In the genomic region with DNA sequence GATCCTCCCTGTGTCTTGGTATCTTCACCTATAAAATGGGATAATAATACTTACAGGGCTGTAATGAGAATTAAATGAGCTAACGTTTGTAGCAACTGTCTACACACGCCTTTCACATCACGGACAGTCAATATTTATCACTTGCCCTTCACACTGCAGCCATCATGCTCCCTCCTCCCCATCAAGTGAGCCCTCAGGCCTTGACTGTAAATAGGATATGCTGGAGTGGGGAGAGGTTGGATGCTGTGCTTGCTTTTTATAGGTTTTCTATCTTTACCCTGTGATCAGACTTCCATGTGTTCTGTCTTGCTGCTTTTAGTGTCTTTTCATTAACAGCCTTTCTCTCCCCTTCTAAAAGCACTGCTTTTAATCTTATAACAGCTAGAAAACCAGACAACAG, we compare ENCODE assay signal across 22 cellular contexts.
"Had no signal": no experiment of that assay in that cellular context is flagged by ENCODE, and none has a peak within 500 bp of the region (broad histone marks: within the 10 kb centered on the region; RNA-seq: fewer than 3 reads in every experiment).

No MANE protein-coding gene starts in this region.

- H3K27ac Mint-ChIP-seq: activated CD4-positive, alpha-beta memory T cell treated with anti-CD3 and anti-CD28 coated beads, Interleukin-2, amount 10 ng/mL, durations not matched to agents 7 days and 5 days; activated naive CD4-positive, alpha-beta T cell treated with anti-CD3 and anti-CD28 coated beads, Interleukin-2, amount 10 ng/mL, durations not matched to agents 7 days and 5 days; activated naive CD8-positive, alpha-beta T cell treated with anti-CD3 and anti-CD28 coated beads for 36 hours; activated T-cell treated with anti-CD3 and anti-CD28 coated beads, Interleukin-2, amount 50 U/mL, for 72 hours; activated T-helper 2 cell treated with anti-CD3 and anti-CD28 coated beads, Interferon-gamma antibody, Interleukin-2, Interleukin-4, amounts not matched to agents 10 μg/mL and 5 μg/mL and 100 μg/mL, durations not matched to agents 14 hours and 24 hours and 36 hours had no signal

- H3K4me3 Mint-ChIP-seq: activated CD4-positive, alpha-beta memory T cell treated with anti-CD3 and anti-CD28 coated beads, Interleukin-2, amount 10 ng/mL, durations not matched to agents 7 days and 5 days; activated naive CD4-positive, alpha-beta T cell treated with anti-CD3 and anti-CD28 coated beads, Interleukin-2, amount 10 ng/mL, durations not matched to agents 7 days and 5 days; activated naive CD8-positive, alpha-beta T cell treated with anti-CD3 and anti-CD28 coated beads for 36 hours; activated T-cell treated with anti-CD3 and anti-CD28 coated beads, Interleukin-2, amount 50 U/mL, for 72 hours had no signal

- H3K36me3 Mint-ChIP-seq: activated naive CD4-positive, alpha-beta T cell treated with anti-CD3 and anti-CD28 coated beads, Interleukin-2, amount 10 ng/mL, durations not matched to agents 7 days and 5 days; activated naive CD8-positive, alpha-beta T cell treated with anti-CD3 and anti-CD28 coated beads for 36 hours had no signal

- H3K9me3 Mint-ChIP-seq: activated CD4-positive, alpha-beta memory T cell treated with anti-CD3 and anti-CD28 coated beads, Interleukin-2, amount 10 ng/mL, durations not matched to agents 7 days and 5 days; activated naive CD4-positive, alpha-beta T cell treated with anti-CD3 and anti-CD28 coated beads, Interleukin-2, amount 10 ng/mL, durations not matched to agents 7 days and 5 days; activated naive CD8-positive, alpha-beta T cell treated with anti-CD3 and anti-CD28 coated beads for 36 hours; activated T-cell treated with anti-CD3 and anti-CD28 coated beads, Interleukin-2, amount 50 U/mL, for 72 hours; activated T-helper 2 cell treated with anti-CD3 and anti-CD28 coated beads, Interferon-gamma antibody, Interleukin-2, Interleukin-4, amounts not matched to agents 10 μg/mL and 5 μg/mL and 100 μg/mL, durations not matched to agents 14 hours and 24 hours and 36 hours had no signal

- H3K27me3 Mint-ChIP-seq: activated naive CD8-positive, alpha-beta T cell treated with anti-CD3 and anti-CD28 coated beads for 36 hours had no signal

- H3K4me1 Mint-ChIP-seq: activated CD4-positive, alpha-beta memory T cell treated with anti-CD3 and anti-CD28 coated beads, Interleukin-2, amount 10 ng/mL, durations not matched to agents 7 days and 5 days; activated naive CD4-positive, alpha-beta T cell treated with anti-CD3 and anti-CD28 coated beads, Interleukin-2, amount 10 ng/mL, durations not matched to agents 7 days and 5 days; activated naive CD8-positive, alpha-beta T cell treated with anti-CD3 and anti-CD28 coated beads for 36 hours had no signal

- DNase-seq: activated CD4-positive, alpha-beta T cell treated with anti-CD3 and anti-CD28 coated beads, Interleukin-2, amount 50 U/mL, for 1 hour; activated CD4-positive, CD25-positive, alpha-beta regulatory T cell; activated gamma-delta T cell treated with Interleukin-2 at 50 U/mL for 16 hours; activated naive CD4-positive, alpha-beta T cell treated with anti-CD3 and anti-CD28 coated beads, Interleukin-2, amount 10 ng/mL, durations not matched to agents 7 days and 5 days; activated naive CD8-positive, alpha-beta T cell treated with anti-CD3 and anti-CD28 coated beads for 36 hours; activated T-cell treated with anti-CD3 and anti-CD28 coated beads for 4 hours; activated T-cell treated with anti-CD3 and anti-CD28 coated beads, Interleukin-2, amount 50 U/mL, for 72 hours; central memory CD4-positive, alpha-beta T cell; IMR-90; Kasumi-1; KBM-7; NCI-H1105 treated with DMSO at 0.1 percent for 48 hours; NCI-H2029; NCI-H2107; NCI-H446 treated with DMSO at 0.1 percent for 48 hours; NCI-H524 treated with DMSO at 0.1 percent for 48 hours; NK-92 treated with Interleukin-12 subunit alpha and Interleukin-12 subunit beta, amount 100 ng/mL, for 24 hours; SHP77 treated with DMSO at 0.1 percent for 48 hours; T-helper 1 cell had no signal

- H3K27ac ChIP-seq: VCaP had no signal

- ATAC-seq: activated T-cell treated with anti-CD3 and anti-CD28 coated beads, Interleukin-2, amount 50 U/mL, for 72 hours had no signal
